Comparison of ENCODE assay signal across 9 cellular contexts in genomic region chr2:237488901-237489860, GRCh38. TPM values are rescaled to one million over a fixed set of nuclear protein-coding genes. Genes with fewer than 3 reads are reported as not detected.
DNase-seq lines count a peak whose midpoint lies in the region; ATAC-seq and TF ChIP-seq lines count a peak whose summit lies in the region.
"Had no signal": no experiment of that assay in that cellular context is flagged by ENCODE, and none has a peak within 500 bp of the region (broad histone marks: within the 10 kb centered on the region; RNA-seq: fewer than 3 reads in every experiment).

No MANE protein-coding gene starts in this region.

- H3K9me3 ChIP-seq in mucosa of descending colon: peaks cover 10% of the 10 kb centered on the region
- H3K9me3 ChIP-seq in tibial artery: peaks cover 5 to 24% (median 15%) of the 10 kb centered on the region in 3 donors

- DNase-seq in AG10803 (ENCODE audit: low read depth) (peak; percentile 41), M059J (ENCODE audit: low read depth) (peak; percentile 88), epithelial cell of prostate (ENCODE audit: low read depth, low spot score) (no peak), mucosa of descending colon (peak in 2 of 3 donors; percentile 61 to 85), tibial artery (no peak), CD1c-positive myeloid dendritic cell (ENCODE audit: extremely low spot score) (no peak), amygdala (lab: John Stamatoyannopoulos, UW) (no peak)

- H3K27ac ChIP-seq in epithelial cell of prostate (peak overlapping the region; percentile 96), tibial artery (no peak overlapping the region)

- peak; percentile 86 for ATAC-seq in mucosa of descending colon
- no peak for ATAC-seq in HG03139 (IDR thresholded peaks at IDR 0.05; ENCODE audit: unreplicated experiment)

- H3K4me3 ChIP-seq in AG10803 (ENCODE audit: low read length): no peak overlapping the region
- no peak overlapping the region for H3K4me3 ChIP-seq in mucosa of descending colon
- H3K4me3 ChIP-seq in tibial artery: no peak overlapping the region

- no peaks in the 10 kb centered on the region for H3K36me3 ChIP-seq in mucosa of descending colon (ENCODE audit: low read depth)
- H3K36me3 ChIP-seq in tibial artery: peaks cover 5 to 10% (median 8%) of the 10 kb centered on the region in 3 donors

- peaks cover 28% of the 10 kb centered on the region for H3K4me1 ChIP-seq in mucosa of descending colon (ENCODE audit: low read depth)
- H3K4me1 ChIP-seq in tibial artery: peaks cover 0 to 17% (median 14%) of the 10 kb centered on the region in 4 donors

- TF ChIP-seq CTCF in AG10803 (conservative IDR thresholded peaks at IDR 0.05; ENCODE audit: low read length): no peak
- TF ChIP-seq CTCF in mucosa of descending colon (IDR thresholded peaks at IDR 0.05): no peak
- TF ChIP-seq CTCF in tibial artery (IDR thresholded peaks at IDR 0.05): no peak

- H3K27me3 ChIP-seq in tibial artery: peaks cover 0 to 26% of the 10 kb centered on the region in 2 donors

- intact Hi-C loops in mucosa of descending colon (cut with DNase I, micrococcal nuclease) (no loop called here), tibial artery (cut with DNase I; ENCODE audit: low total_unique reads) (no loop called here)

RNA-seq across cellular contexts. Expression of gene MLPH, which starts 2.1 kb away (rescaled TPM):
- total RNA-seq in M059J (2014; rRNA removed; shearing (Covaris generic)): 50.7 and 68.8 TPM in 2 replicates
- 100 to 1,000 TPM in 2 of 3 donors, 10 to 100 TPM in 1; 46.8 to 133 (median 121) TPM for total RNA-seq in mucosa of descending colon
- total RNA-seq: neural crest cell had no signal

Comparison
In these comparisons a context has a peak if more than half of its experiments do, and no peak if none do; other contexts are left out.
1. DNase-seq: peak in AG10803 (single experiment), M059J (single experiment) and mucosa of descending colon (2 of 3); none in epithelial cell of prostate (single experiment), tibial artery (0 of 2), CD1c-positive myeloid dendritic cell (single experiment) and amygdala (0 of 56).